In genomic region chr6:77466055-77467028, GRCh38 we compare ENCODE assay signal across 7 cellular contexts. TPM values are rescaled to one million over a fixed set of nuclear protein-coding genes. Genes with fewer than 3 reads are reported as not detected.
DNase-seq lines count a peak whose midpoint lies in the region; ATAC-seq and TF ChIP-seq lines count a peak whose summit lies in the region.

No MANE protein-coding gene starts in this region.

- no peaks in the 10 kb centered on the region for H3K36me3 ChIP-seq in WERI-Rb-1

- ATAC-seq in GM21381 (IDR thresholded peaks at IDR 0.05; ENCODE audit: unreplicated experiment), result peak; percentile 83
- peak; percentile 64 for ATAC-seq in HG03565 (IDR thresholded peaks at IDR 0.05; ENCODE audit: unreplicated experiment)
- peak; percentile 65 to 66 for ATAC-seq in naive B cell (ENCODE audit: low read depth in 2 of 2)

- peak overlapping the region; percentile 69 for H3K4me3 ChIP-seq in GM08714 (ENCODE audit: low read length)
- H3K4me3 ChIP-seq in WERI-Rb-1 (ENCODE audit: low read depth, low read length), result no peak overlapping the region

- H3K27me3 ChIP-seq in WERI-Rb-1 (ENCODE audit: insufficient read depth, low read depth, severe bottlenecking), result peaks cover 9% of the 10 kb centered on the region

- peak overlapping the region in 3 of 6 donors; percentile 55 to 73 (median 69) for H3K27ac Mint-ChIP-seq in naive B cell

- H3K4me3 Mint-ChIP-seq in naive B cell, result peak overlapping the region; percentile 81 to 96 (median 92)

- peaks cover 0 to 25% of the 10 kb centered on the region in 2 donors for H3K36me3 Mint-ChIP-seq in naive B cell

- TF ChIP-seq CTCF in WERI-Rb-1 (IDR thresholded peaks at IDR 0.05; ENCODE audit: low read depth, low read length), result peak; percentile 48

- H3K4me1 Mint-ChIP-seq in naive B cell, result peaks cover 22 to 38% (median 25%) of the 10 kb centered on the region in 3 donors

- DNase-seq in WERI-Rb-1 (peak; percentile 32), fibroblast of gingiva (ENCODE audit: low read depth) (peak; percentile 52), naive B cell (no peak), NCI-H2029 (lab: John Stamatoyannopoulos, UW) (no peak)

- no peak overlapping the region for H3K27ac ChIP-seq in WERI-Rb-1

- no peaks in the 10 kb centered on the region for H3K9me3 ChIP-seq in WERI-Rb-1 (ENCODE audit: severe bottlenecking)

- H3K9me3 Mint-ChIP-seq in naive B cell, result peaks cover 0 to 24% (median 5%) of the 10 kb centered on the region in 7 donors

- H3K27me3 Mint-ChIP-seq in naive B cell, result peaks cover 54 to 79% (median 63%) of the 10 kb centered on the region in 3 donors

RNA-seq across cellular contexts. Expression of gene HTR1B, which starts 3.1 kb away (rescaled TPM):
- polyA plus RNA-seq in naive B cell (ENCODE audit: low read depth in 6 of 6), result not detected

Comparison
In these comparisons a context has a peak if more than half of its experiments do, and no peak if none do; other contexts are left out.
1. DNase-seq: peak in WERI-Rb-1 (single experiment) and fibroblast of gingiva (single experiment); none in naive B cell (single experiment) and NCI-H2029 (single experiment).
2. Peak in every context shown above with its lines, with median percentiles within 50 percentile points of each other: ATAC-seq.